ENCODE assay signal across 7 cellular contexts in the genomic region with DNA sequence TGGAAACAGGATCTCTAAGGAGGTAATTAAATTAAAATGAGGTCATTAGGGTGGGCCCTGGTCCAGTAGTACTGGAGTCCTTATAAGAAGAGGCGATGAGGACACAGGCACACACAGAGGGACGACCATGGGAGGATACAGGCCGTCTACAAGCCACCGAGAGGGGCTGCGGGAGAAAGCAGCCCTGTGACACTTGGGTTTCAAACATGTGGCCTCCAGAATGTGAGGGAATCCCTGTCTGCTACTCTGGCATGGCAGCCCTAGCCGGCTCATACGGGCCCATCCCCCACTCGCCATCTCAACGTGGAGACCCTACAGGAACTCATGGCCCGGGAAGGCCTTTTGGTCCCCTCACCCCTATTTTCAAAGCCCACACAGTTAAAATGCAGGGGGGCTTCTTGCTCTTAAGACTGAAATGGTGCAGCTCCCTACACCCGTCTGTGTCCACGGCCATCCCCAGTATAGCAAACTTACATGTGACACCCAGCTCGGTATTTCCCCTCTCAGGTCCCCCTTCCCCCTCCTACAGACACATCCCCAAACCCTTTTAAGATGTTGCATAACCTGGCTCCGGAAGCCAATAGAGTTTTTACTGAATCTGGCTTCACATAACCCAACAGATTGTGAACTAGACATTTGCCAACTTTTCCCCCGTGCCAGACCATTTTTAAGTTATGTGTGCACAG.
A peak's percentile ranks its signal among the peaks of the same experiment; 100 is the strongest.
DNase-seq lines count a peak whose midpoint lies in the region; ATAC-seq and TF ChIP-seq lines count a peak whose summit lies in the region.

No MANE protein-coding gene starts in this region.

- H3K4me3 ChIP-seq in OCI-LY1 (ENCODE audit: low read depth, low read length, poor library complexity, severe bottlenecking) (peak overlapping the region; percentile 28), lower leg skin (ENCODE audit: low read depth, poor library complexity, severe bottlenecking) (no peak overlapping the region), thoracic aorta (peak overlapping the region; percentile 64)

- H2AFZ ChIP-seq in OCI-LY1 (ENCODE audit: low read length): no peak overlapping the region

- peak overlapping the region; percentile 62 for H3K4me2 ChIP-seq in OCI-LY1 (ENCODE audit: low read length)

- TF ChIP-seq CTCF in OCI-LY1 (IDR thresholded peaks at IDR 0.05; ENCODE audit: low read length) (no peak), lower leg skin (IDR thresholded peaks at IDR 0.05) (no peak), thoracic aorta (IDR thresholded peaks at IDR 0.05) (no peak)

- H3K79me2 ChIP-seq in OCI-LY1 (ENCODE audit: insufficient read depth, low read length): no peaks in the 10 kb centered on the region

- H3K36me3 ChIP-seq in OCI-LY1 (ENCODE audit: insufficient read depth, low read length): no peaks in the 10 kb centered on the region
- no peaks in the 10 kb centered on the region for H3K36me3 ChIP-seq in thoracic aorta

- no peaks in the 10 kb centered on the region; the same call in 1 of the 2 replicates for H3F3A ChIP-seq in OCI-LY1 (ENCODE audit: insufficient read depth, low read length)

- H3K9me3 ChIP-seq in OCI-LY1 (ENCODE audit: low read length) (no peaks in the 10 kb centered on the region), thoracic aorta (no peaks in the 10 kb centered on the region)

- H3K9me2 ChIP-seq in OCI-LY1 (ENCODE audit: low read depth, low read length): no peaks in the 10 kb centered on the region

- peak overlapping the region; percentile 62 for H3K9ac ChIP-seq in OCI-LY1 (ENCODE audit: low read length)

- peak; percentile 40 for DNase-seq in astrocyte of the hippocampus (ENCODE audit: low read depth, low spot score)
- DNase-seq in lower leg skin (ENCODE audit: low spot score in 2 of 2): peak; percentile 23 to 87
- DNase-seq in thoracic aorta (ENCODE audit: low spot score): no peak
- no peak for DNase-seq in NCI-H1930 (lab: John Stamatoyannopoulos, UW)

- ATAC-seq in GM18498 (IDR thresholded peaks at IDR 0.05; ENCODE audit: unreplicated experiment): peak; percentile 54
- peak; percentile 50 for ATAC-seq in HG02588 (IDR thresholded peaks at IDR 0.05; ENCODE audit: unreplicated experiment)
- ATAC-seq in thoracic aorta (ENCODE audit: insufficient number of reproducible peaks, low FRiP score, low read depth): peak; percentile 51

- H3K27me3 ChIP-seq in OCI-LY1 (ENCODE audit: insufficient read depth, low read length) (no peaks in the 10 kb centered on the region), thoracic aorta (replicated peaks; ENCODE audit: insufficient read depth) (no peaks in the 10 kb centered on the region)

- TF ChIP-seq POLR2A in lower leg skin (IDR thresholded peaks at IDR 0.05): no peak

- no peaks in the 10 kb centered on the region for H4K20me1 ChIP-seq in OCI-LY1 (ENCODE audit: insufficient read depth, low read length)

- H3K27ac ChIP-seq in OCI-LY1 (ENCODE audit: low read depth, low read length, poor library complexity, severe bottlenecking) (peak overlapping the region; percentile 98), thoracic aorta (peak overlapping the region; percentile 72 to 89)

- intact Hi-C loops in lower leg skin (cut with DNase I; ENCODE audit: low total_unique reads): no loop called here

- 22 to 26% methylated on average over 13 to 15 of the region's 15 CpGs for WGBS in lower leg skin, 2 donors

- H3K4me1 ChIP-seq in OCI-LY1 (ENCODE audit: insufficient read depth, low read length, severe bottlenecking) (peaks cover 37% of the 10 kb centered on the region), thoracic aorta (ENCODE audit: control insufficient read depth in 1 of 2, low read depth in 2 of 2) (peaks cover 10 to 14% of the 10 kb centered on the region in 2 donors)

Comparison
In these comparisons a context has a peak if more than half of its experiments do, and no peak if none do; other contexts are left out.
1. DNase-seq: peak in astrocyte of the hippocampus (single experiment) and lower leg skin (2 of 2); none in thoracic aorta (single experiment) and NCI-H1930 (0 of 2).
2. Peak in every context shown above with its lines, with median percentiles within 50 percentile points of each other: ATAC-seq.